Comparison of ENCODE assay signal across 8 cellular contexts in genomic region chr6:150600003-150600301, GRCh38.
A peak's percentile ranks its signal among the peaks of the same experiment; 100 is the strongest.
DNase-seq lines count a peak whose midpoint lies in the region; ATAC-seq, FAIRE-seq and TF ChIP-seq lines count a peak whose summit lies in the region.

No MANE protein-coding gene starts in this region.

- H3K4me2 ChIP-seq in parathyroid adenoma (ENCODE audit: low read length), result peak overlapping the region; percentile 76

- H3K27me3 ChIP-seq in HUES48 (ENCODE audit: control insufficient read depth, insufficient read depth, low read length) (peaks cover 63% of the 10 kb centered on the region), parathyroid adenoma (ENCODE audit: control insufficient read depth, insufficient read depth, low read length) (no peaks in the 10 kb centered on the region)

- H3K4me3 ChIP-seq in HUES48 (ENCODE audit: low read depth, low read length), result peak overlapping the region; percentile 66
- H3K4me3 ChIP-seq in epithelial cell of esophagus (ENCODE audit: low read length), result peak overlapping the region; percentile 53
- peak overlapping the region; percentile 71 for H3K4me3 ChIP-seq in parathyroid adenoma (ENCODE audit: low read depth, low read length)

- no peak for ATAC-seq in GM21528 (IDR thresholded peaks at IDR 0.05; ENCODE audit: low FRiP score, unreplicated experiment)

- in situ Hi-C loops in GM13976 (cut with MboI; ENCODE audit: low sequenced_read_pairs, unreplicated experiment), result no loop called here

- H3K9ac ChIP-seq in HUES48 (ENCODE audit: low read depth, low read length), result no peak overlapping the region
- H3K9ac ChIP-seq in parathyroid adenoma, result peak overlapping the region; percentile 71

- DNase-seq in GM13976 (ENCODE audit: low spot score), result peak; percentile 35
- DNase-seq in epithelial cell of esophagus (ENCODE audit: low read depth), result no peak
- no peak for DNase-seq in NOMO-1 treated with DMSO at 0.1 percent for 48 hours (lab: John Stamatoyannopoulos, UW; ENCODE audit: unreplicated experiment)
- DNase-seq in H54 (ENCODE audit: insufficient read length, low spot score), result no peak
- DNase-seq in activated CD8-positive, alpha-beta memory T cell treated with anti-CD3 and anti-CD28 coated beads, Interleukin-2, amount 50 U/mL, for 48 hours, result no peak

- H3K27ac ChIP-seq in HUES48 (ENCODE audit: low read depth, low read length), result no peak overlapping the region
- H3K27ac ChIP-seq in parathyroid adenoma, result peak overlapping the region; percentile 90

- TF ChIP-seq CTCF in GM13976 (IDR thresholded peaks at IDR 0.05; ENCODE audit: borderline replicate concordance, control extremely low read depth, extremely low read depth, insufficient read depth, missing control alignments) (no peak), epithelial cell of esophagus (IDR thresholded peaks at IDR 0.05; ENCODE audit: insufficient read depth, low read depth, low read length, missing control alignments) (no peak), parathyroid adenoma (IDR thresholded peaks at IDR 0.05) (no peak)

- peak overlapping the region; percentile 80 for H2AFZ ChIP-seq in parathyroid adenoma

- H3K4me1 ChIP-seq in HUES48 (ENCODE audit: control insufficient read depth, insufficient read depth, low read length) (no peaks in the 10 kb centered on the region; the same call in 1 of the 2 replicates), parathyroid adenoma (peaks cover 42% of the 10 kb centered on the region)

- H3K79me2 ChIP-seq in parathyroid adenoma, result peaks cover 32% of the 10 kb centered on the region

- no peak for TF ChIP-seq POLR2A in H54 (IDR thresholded peaks at IDR 0.05; ENCODE audit: low read depth, low read length)

- no peaks in the 10 kb centered on the region for H3K9me3 ChIP-seq in HUES48 (ENCODE audit: control insufficient read depth, insufficient read depth, low read length)
- H3K9me3 ChIP-seq in parathyroid adenoma (ENCODE audit: control insufficient read depth, low read length), result no peaks in the 10 kb centered on the region

- no peaks in the 10 kb centered on the region for H3K36me3 ChIP-seq in HUES48 (ENCODE audit: control insufficient read depth, insufficient read depth, low read length)
- H3K36me3 ChIP-seq in parathyroid adenoma (ENCODE audit: control insufficient read depth, insufficient read depth, low read length), result no peaks in the 10 kb centered on the region

- no peak for FAIRE-seq in H54 (lab: Jason Lieb, UNC)
